ENCODE assay signal across 18 cellular contexts in the genomic region with DNA sequence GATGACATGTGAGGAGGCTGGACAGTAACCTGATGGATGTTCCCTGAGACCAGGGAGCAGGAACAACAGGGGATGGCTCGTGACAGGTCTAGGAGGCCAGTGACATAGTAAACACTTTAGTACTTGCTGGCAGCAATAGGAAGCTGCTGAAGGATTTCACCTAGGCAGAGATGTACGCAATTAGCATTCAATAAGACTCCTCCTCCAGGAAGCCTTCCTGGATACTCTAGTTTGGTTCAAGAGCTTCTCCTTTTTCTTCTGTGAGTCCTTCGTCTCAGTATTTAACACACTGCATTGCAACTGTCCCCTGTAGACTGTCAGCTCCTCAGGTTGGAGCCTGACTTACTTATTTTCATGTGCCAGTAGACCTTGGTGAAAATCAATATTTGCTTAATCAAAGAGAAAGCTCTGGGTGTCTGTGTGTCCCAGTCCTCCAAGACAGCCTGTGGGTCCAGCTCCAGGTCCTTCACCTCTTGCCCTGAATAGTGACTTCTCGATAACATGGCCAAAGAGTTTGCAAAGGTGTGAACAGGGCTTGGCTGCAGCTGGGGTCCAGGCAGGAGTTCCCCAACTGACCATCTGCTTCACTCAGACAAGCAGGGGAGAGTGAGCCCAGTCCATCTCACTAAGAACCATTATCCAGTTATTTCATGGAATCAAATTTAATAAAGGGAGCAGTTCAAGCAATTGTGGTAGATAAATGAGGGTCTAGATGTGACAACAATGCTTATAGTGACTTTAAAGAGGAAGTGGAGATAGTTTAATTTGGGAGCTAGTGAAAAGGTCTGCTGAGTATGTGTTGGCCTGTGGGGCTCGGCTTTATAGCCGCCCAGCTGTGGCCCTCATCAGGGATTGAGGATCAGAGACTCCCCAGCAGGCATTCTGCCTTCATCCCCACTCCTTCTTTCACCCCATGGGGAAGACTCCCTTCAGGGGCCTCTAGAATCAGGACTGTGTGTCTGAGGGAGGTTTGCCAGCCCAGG. TPM values are rescaled to one million over a fixed set of nuclear protein-coding genes. Genes with fewer than 3 reads are reported as not detected.
DNase-seq lines count a peak whose midpoint lies in the region; ATAC-seq, FAIRE-seq and TF ChIP-seq lines count a peak whose summit lies in the region.
"Had no signal": no experiment of that assay in that cellular context is flagged by ENCODE, and none has a peak within 500 bp of the region (broad histone marks: within the 10 kb centered on the region; RNA-seq: fewer than 3 reads in every experiment).

No MANE protein-coding gene starts in this region.

- DNase-seq in T-helper 1 cell: no peak
- DNase-seq in GM12891 (ENCODE audit: insufficient read length, low spot score): no peak
- no peak for DNase-seq in activated CD4-positive, alpha-beta memory T cell treated with anti-CD3 and anti-CD28 coated beads for 36 hours
- no peak for DNase-seq in natural killer cell treated with Interleukin-12 subunit alpha and Interleukin-12 subunit beta and Interleukin-15 and Interleukin-18, amount 100 ng/mL, for 72 hours (ENCODE audit: low spot score)
- DNase-seq in progenitor cell of endocrine pancreas (ENCODE audit: low spot score, unreplicated experiment): no peak
- DNase-seq in COR-L47 (lab: John Stamatoyannopoulos, UW): no peak
- no peak for DNase-seq in stimulated activated CD8-positive, alpha-beta memory T cell treated with anti-CD3 and anti-CD28 coated beads, Interleukin-4, amount 100 ng/mL, for 48 hours
- DNase-seq: body of pancreas; hippocampal formation; mucosa of descending colon; NCI-H1694 treated with DMSO at 0.1 percent for 48 hours; NCI-H510A; stimulated activated CD4-positive, alpha-beta T cell treated with anti-CD3 and anti-CD28 coated beads, Interleukin-12 subunit alpha, Interleukin-12 subunit beta, amount 100 ng/mL, for 4 hours had no signal

- no peaks in the 10 kb centered on the region for H3K9me3 Mint-ChIP-seq in T-helper 1 cell treated with Interleukin-12 subunit alpha and Interleukin-12 subunit beta and Interleukin-4 antibody, amounts not matched to agents 30 μg/mL and 1 μg/mL, for 36 hours
- no peaks in the 10 kb centered on the region for H3K9me3 Mint-ChIP-seq in activated CD4-positive, alpha-beta memory T cell treated with anti-CD3 and anti-CD28 coated beads for 36 hours
- H3K9me3 Mint-ChIP-seq in natural killer cell treated with Interleukin-12 subunit alpha and Interleukin-12 subunit beta and Interleukin-15 and Interleukin-18, amount 100 ng/mL, for 72 hours: no peaks in the 10 kb centered on the region
- H3K9me3 Mint-ChIP-seq in progenitor cell of endocrine pancreas (ENCODE audit: low read depth): no peaks in the 10 kb centered on the region

- TF ChIP-seq POLR2A in GM12891 (IDR thresholded peaks at IDR 0.05; ENCODE audit: low read depth, low read length): no peak

- no peak for TF ChIP-seq CTCF in progenitor cell of endocrine pancreas (IDR thresholded peaks at IDR 0.05; ENCODE audit: unreplicated experiment)

- H3K27me3 Mint-ChIP-seq in T-helper 1 cell treated with Interleukin-12 subunit alpha and Interleukin-12 subunit beta and Interleukin-4 antibody, amounts not matched to agents 30 μg/mL and 1 μg/mL, for 36 hours (ENCODE audit: low read depth): no peaks in the 10 kb centered on the region
- no peaks in the 10 kb centered on the region for H3K27me3 Mint-ChIP-seq in activated CD4-positive, alpha-beta memory T cell treated with anti-CD3 and anti-CD28 coated beads for 36 hours
- H3K27me3 Mint-ChIP-seq in natural killer cell treated with Interleukin-12 subunit alpha and Interleukin-12 subunit beta and Interleukin-15 and Interleukin-18, amount 100 ng/mL, for 72 hours: no peaks in the 10 kb centered on the region
- peaks cover 7% of the 10 kb centered on the region for H3K27me3 Mint-ChIP-seq in progenitor cell of endocrine pancreas

- ATAC-seq in natural killer cell treated with Interleukin-12 subunit alpha and Interleukin-12 subunit beta and Interleukin-15 and Interleukin-18, amount 100 ng/mL, for 72 hours: no peak
- ATAC-seq: body of pancreas had no signal

- H3K27ac Mint-ChIP-seq in T-helper 1 cell treated with Interleukin-12 subunit alpha and Interleukin-12 subunit beta and Interleukin-4 antibody, amounts not matched to agents 30 μg/mL and 1 μg/mL, for 36 hours: peak overlapping the region; percentile 97
- H3K27ac Mint-ChIP-seq in activated CD4-positive, alpha-beta memory T cell treated with anti-CD3 and anti-CD28 coated beads for 36 hours: peak overlapping the region; percentile 94
- H3K27ac Mint-ChIP-seq in natural killer cell treated with Interleukin-12 subunit alpha and Interleukin-12 subunit beta and Interleukin-15 and Interleukin-18, amount 100 ng/mL, for 72 hours: peak overlapping the region; percentile 99
- H3K27ac Mint-ChIP-seq in progenitor cell of endocrine pancreas: no peak overlapping the region

- intact Hi-C loops in activated CD4-positive, alpha-beta memory T cell treated with anti-CD3 and anti-CD28 coated beads for 36 hours (cut with micrococcal nuclease): loop anchor here (5.0 kb wide), 1 partner anchor 386 kb away; no protein-coding TSS in a partner anchor

- FAIRE-seq in GM12891 (lab: Jason Lieb, UNC): peak; percentile 58
- FAIRE-seq: G401.6 had no signal

- peaks cover 1% of the 10 kb centered on the region for H3K36me3 Mint-ChIP-seq in T-helper 1 cell treated with Interleukin-12 subunit alpha and Interleukin-12 subunit beta and Interleukin-4 antibody, amounts not matched to agents 30 μg/mL and 1 μg/mL, for 36 hours (ENCODE audit: low read depth)
- peaks cover 17% of the 10 kb centered on the region for H3K36me3 Mint-ChIP-seq in activated CD4-positive, alpha-beta memory T cell treated with anti-CD3 and anti-CD28 coated beads for 36 hours
- peaks cover 8% of the 10 kb centered on the region for H3K36me3 Mint-ChIP-seq in natural killer cell treated with Interleukin-12 subunit alpha and Interleukin-12 subunit beta and Interleukin-15 and Interleukin-18, amount 100 ng/mL, for 72 hours
- H3K36me3 Mint-ChIP-seq in progenitor cell of endocrine pancreas (ENCODE audit: insufficient read depth): no peaks in the 10 kb centered on the region

- CTCF ChIA-PET in activated CD4-positive, alpha-beta memory T cell treated with anti-CD3 and anti-CD28 coated beads for 36 hours (lab: Charles Lee): no interaction called here

- H3K4me3 Mint-ChIP-seq in T-helper 1 cell treated with Interleukin-12 subunit alpha and Interleukin-12 subunit beta and Interleukin-4 antibody, amounts not matched to agents 30 μg/mL and 1 μg/mL, for 36 hours: no peak overlapping the region
- peak overlapping the region; percentile 43 for H3K4me3 Mint-ChIP-seq in activated CD4-positive, alpha-beta memory T cell treated with anti-CD3 and anti-CD28 coated beads for 36 hours
- peak overlapping the region; percentile 85 for H3K4me3 Mint-ChIP-seq in natural killer cell treated with Interleukin-12 subunit alpha and Interleukin-12 subunit beta and Interleukin-15 and Interleukin-18, amount 100 ng/mL, for 72 hours
- H3K4me3 Mint-ChIP-seq in progenitor cell of endocrine pancreas (ENCODE audit: low read depth): no peak overlapping the region

- POLR2A ChIA-PET in activated CD4-positive, alpha-beta memory T cell treated with anti-CD3 and anti-CD28 coated beads for 36 hours (lab: Charles Lee): interaction anchor here (1.2 to 7.5 kb wide), 2 partner anchors 11 to 16 kb away, joined by 3 to 77 read pairs; a partner anchor contains a TSS

- H3K4me1 Mint-ChIP-seq in T-helper 1 cell treated with Interleukin-12 subunit alpha and Interleukin-12 subunit beta and Interleukin-4 antibody, amounts not matched to agents 30 μg/mL and 1 μg/mL, for 36 hours (ENCODE audit: low read depth): peaks cover 35% of the 10 kb centered on the region
- peaks cover 73% of the 10 kb centered on the region for H3K4me1 Mint-ChIP-seq in activated CD4-positive, alpha-beta memory T cell treated with anti-CD3 and anti-CD28 coated beads for 36 hours (ENCODE audit: low read depth)
- H3K4me1 Mint-ChIP-seq in natural killer cell treated with Interleukin-12 subunit alpha and Interleukin-12 subunit beta and Interleukin-15 and Interleukin-18, amount 100 ng/mL, for 72 hours (ENCODE audit: low read depth in 2 of 2): peaks cover 64 to 72% of the 10 kb centered on the region in 2 donors
- H3K4me1 Mint-ChIP-seq in progenitor cell of endocrine pancreas (ENCODE audit: low read depth): peaks cover 9% of the 10 kb centered on the region

TF ChIP-seq in GM12891, 5 proteins besides CTCF, POLR2A, EP300 and RAD21:
- TF ChIP-seq PAX5 (IDR thresholded peaks at IDR 0.05; ENCODE audit: insufficient read depth, low read length, severe bottlenecking) (no peak), SPI1 (IDR thresholded peaks at IDR 0.05; ENCODE audit: low read depth, low read length) (peak; percentile 89)

RNA-seq across cellular contexts. Expression of a gene that starts 9.4 kb away (rescaled TPM):
- 14.3 TPM for polyA plus RNA-seq in GM12891 (2012; ENCODE audit: low read depth, missing spikeins)
- 100 to 1,000 TPM; 106 to 108 TPM for total RNA-seq in activated CD4-positive, alpha-beta memory T cell treated with anti-CD3 and anti-CD28 coated beads for 36 hours
- 10 to 100 TPM; 13.2 to 86.0 TPM for total RNA-seq in natural killer cell treated with Interleukin-12 subunit alpha and Interleukin-12 subunit beta and Interleukin-15 and Interleukin-18, amount 100 ng/mL, for 72 hours
- not detected in 2 replicates for total RNA-seq in progenitor cell of endocrine pancreas
- total RNA-seq: A172, fibroblast of lung had no signal

RNA-seq across cellular contexts. Expression of a gene that starts 45.0 kb away (rescaled TPM):
- polyA plus RNA-seq in GM12891 (2012; ENCODE audit: low read depth, missing spikeins): not detected
- total RNA-seq in activated CD4-positive, alpha-beta memory T cell treated with anti-CD3 and anti-CD28 coated beads for 36 hours: not detected
- under 1 TPM in 1 of 2 donors, not detected in 1; 0.31 TPM for total RNA-seq in natural killer cell treated with Interleukin-12 subunit alpha and Interleukin-12 subunit beta and Interleukin-15 and Interleukin-18, amount 100 ng/mL, for 72 hours
- not detected in 2 replicates for total RNA-seq in progenitor cell of endocrine pancreas
- total RNA-seq: A172, body of pancreas, fibroblast of lung, mucosa of descending colon, subcutaneous adipose tissue had no signal
- polyA plus RNA-seq: fibroblast of lung had no signal

Comparison
In these comparisons a context has a peak if more than half of its experiments do, and no peak if none do; other contexts are left out.
1. H3K4me3 Mint-ChIP-seq: peak in activated CD4-positive, alpha-beta memory T cell treated with anti-CD3 and anti-CD28 coated beads for 36 hours (single experiment) and natural killer cell treated with Interleukin-12 subunit alpha and Interleukin-12 subunit beta and Interleukin-15 and Interleukin-18, amount 100 ng/mL, for 72 hours (single experiment); none in T-helper 1 cell treated with Interleukin-12 subunit alpha and Interleukin-12 subunit beta and Interleukin-4 antibody, amounts not matched to agents 30 μg/mL and 1 μg/mL, for 36 hours (single experiment) and progenitor cell of endocrine pancreas (single experiment).
2. RNA of a gene that starts 9.4 kb away (total RNA-seq): 106 to 108 TPM in activated CD4-positive, alpha-beta memory T cell treated with anti-CD3 and anti-CD28 coated beads for 36 hours and 13.2 to 86.0 TPM in natural killer cell treated with Interleukin-12 subunit alpha and Interleukin-12 subunit beta and Interleukin-15 and Interleukin-18, amount 100 ng/mL, for 72 hours; not detected in progenitor cell of endocrine pancreas; every median in the first group is over 10 times any median in the second.